In the genomic region with DNA sequence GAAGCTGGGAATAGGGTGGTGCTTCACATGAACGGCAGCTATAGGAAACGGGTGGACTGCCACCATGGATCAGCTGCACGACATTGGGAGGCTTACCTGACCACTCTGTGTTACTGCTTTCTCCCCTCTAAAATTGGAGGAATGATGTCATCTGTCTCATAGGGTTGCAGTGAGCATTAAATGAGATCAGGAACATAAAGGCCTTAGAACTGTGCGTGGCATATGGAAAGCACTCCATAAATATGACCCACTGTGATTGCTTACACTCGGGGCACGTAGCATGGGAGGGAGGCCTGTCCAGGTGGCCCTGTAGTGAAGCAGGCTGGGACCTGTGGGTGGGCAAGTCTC, we compare ENCODE assay signal across 29 cellular contexts. TPM values are rescaled to one million over a fixed set of nuclear protein-coding genes. Genes with fewer than 3 reads are reported as not detected.
"Had no signal": no experiment of that assay in that cellular context is flagged by ENCODE, and none has a peak within 500 bp of the region (broad histone marks: within the 10 kb centered on the region; RNA-seq: fewer than 3 reads in every experiment).

No MANE protein-coding gene starts in this region.

- H3K27me3 ChIP-seq: adrenal gland, SJCRH30 had no signal

- H3K27ac Mint-ChIP-seq: activated CD4-positive, alpha-beta memory T cell treated with anti-CD3 and anti-CD28 coated beads, Interleukin-2, amount 10 ng/mL, durations not matched to agents 7 days and 5 days; activated naive CD4-positive, alpha-beta T cell treated with anti-CD3 and anti-CD28 coated beads, Interleukin-2, amount 10 ng/mL, durations not matched to agents 7 days and 5 days; activated naive CD8-positive, alpha-beta T cell treated with anti-CD3 and anti-CD28 coated beads, Interleukin-2, amount 10 ng/mL, durations not matched to agents 7 days and 5 days; activated T-helper 17 cell treated with anti-CD3 and anti-CD28 coated beads, Interleukin-2, amount 50 U/mL, for 72 hours had no signal

- H3K36me3 Mint-ChIP-seq: activated naive CD4-positive, alpha-beta T cell treated with anti-CD3 and anti-CD28 coated beads, Interleukin-2, amount 10 ng/mL, durations not matched to agents 7 days and 5 days; activated naive CD8-positive, alpha-beta T cell treated with anti-CD3 and anti-CD28 coated beads, Interleukin-2, amount 10 ng/mL, durations not matched to agents 7 days and 5 days had no signal

- H3K9me2 ChIP-seq: SK-N-SH had no signal

- ATAC-seq: activated T-helper 17 cell treated with anti-CD3 and anti-CD28 coated beads, Interleukin-2, amount 50 U/mL, for 72 hours; Right ventricle myocardium inferior had no signal

- H3K4me2 ChIP-seq: SK-N-SH had no signal

- H3K9ac ChIP-seq: SK-N-SH had no signal

- H3K36me3 ChIP-seq: adrenal gland, SJCRH30 had no signal

- H3K4me1 Mint-ChIP-seq: activated CD4-positive, alpha-beta memory T cell treated with anti-CD3 and anti-CD28 coated beads, Interleukin-2, amount 10 ng/mL, durations not matched to agents 7 days and 5 days; activated naive CD4-positive, alpha-beta T cell treated with anti-CD3 and anti-CD28 coated beads, Interleukin-2, amount 10 ng/mL, durations not matched to agents 7 days and 5 days; activated naive CD8-positive, alpha-beta T cell treated with anti-CD3 and anti-CD28 coated beads, Interleukin-2, amount 10 ng/mL, durations not matched to agents 7 days and 5 days; activated T-helper 17 cell treated with anti-CD3 and anti-CD28 coated beads, Interleukin-2, amount 50 U/mL, for 72 hours had no signal

- H3K4me3 ChIP-seq: adrenal gland, SJCRH30 had no signal

- H3K27ac ChIP-seq: adrenal gland, SJCRH30, VCaP had no signal

- H3K9me3 Mint-ChIP-seq: activated CD4-positive, alpha-beta memory T cell treated with anti-CD3 and anti-CD28 coated beads, Interleukin-2, amount 10 ng/mL, durations not matched to agents 7 days and 5 days; activated naive CD4-positive, alpha-beta T cell treated with anti-CD3 and anti-CD28 coated beads, Interleukin-2, amount 10 ng/mL, durations not matched to agents 7 days and 5 days; activated naive CD8-positive, alpha-beta T cell treated with anti-CD3 and anti-CD28 coated beads, Interleukin-2, amount 10 ng/mL, durations not matched to agents 7 days and 5 days; activated T-helper 17 cell treated with anti-CD3 and anti-CD28 coated beads, Interleukin-2, amount 50 U/mL, for 72 hours had no signal

- H3K9me3 ChIP-seq: adrenal gland, SJCRH30, SK-N-SH had no signal

- H3K27me3 Mint-ChIP-seq: activated CD4-positive, alpha-beta memory T cell treated with anti-CD3 and anti-CD28 coated beads, Interleukin-2, amount 10 ng/mL, durations not matched to agents 7 days and 5 days; activated T-helper 17 cell treated with anti-CD3 and anti-CD28 coated beads, Interleukin-2, amount 50 U/mL, for 72 hours had no signal

- H3K4me3 Mint-ChIP-seq: activated CD4-positive, alpha-beta memory T cell treated with anti-CD3 and anti-CD28 coated beads, Interleukin-2, amount 10 ng/mL, durations not matched to agents 7 days and 5 days; activated naive CD4-positive, alpha-beta T cell treated with anti-CD3 and anti-CD28 coated beads, Interleukin-2, amount 10 ng/mL, durations not matched to agents 7 days and 5 days; activated naive CD8-positive, alpha-beta T cell treated with anti-CD3 and anti-CD28 coated beads, Interleukin-2, amount 10 ng/mL, durations not matched to agents 7 days and 5 days; activated T-helper 17 cell treated with anti-CD3 and anti-CD28 coated beads, Interleukin-2, amount 50 U/mL, for 72 hours had no signal

- DNase-seq: activated CD4-positive, alpha-beta memory T cell treated with anti-CD3 and anti-CD28 coated beads, Interleukin-2, amount 10 ng/mL, durations not matched to agents 7 days and 5 days; activated CD4-positive, alpha-beta T cell treated with anti-CD3 and anti-CD28 coated beads, Interleukin-2, amount 50 U/mL, for 1 hour; activated CD4-positive, CD25-positive, alpha-beta regulatory T cell; activated gamma-delta T cell; activated naive CD4-positive, alpha-beta T cell treated with anti-CD3 and anti-CD28 coated beads, Interleukin-2, amount 10 ng/mL, durations not matched to agents 7 days and 5 days; activated naive CD8-positive, alpha-beta T cell treated with anti-CD3 and anti-CD28 coated beads, Interleukin-2, amount 10 ng/mL, durations not matched to agents 7 days and 5 days; activated T-cell treated with anti-CD3 and anti-CD28 coated beads for 4 hours; activated T-cell treated with anti-CD3 and anti-CD28 coated beads, Interleukin-2, amount 50 U/mL, for 48 hours; adrenal gland; anterior cingulate cortex; central memory CD4-positive, alpha-beta T cell; Kasumi-1; KBM-7; NCI-H146; NCI-H187 treated with DMSO at 0.1 percent for 48 hours; NCI-H2081 treated with DMSO at 0.1 percent for 48 hours; NCI-H446; NCI-H524; NCI-H748 treated with DMSO at 0.1 percent for 48 hours; SJCRH30; SK-N-SH; T-helper 1 cell had no signal

RNA-seq across cellular contexts. Expression of a gene that starts 9.7 kb away (rescaled TPM):
- total RNA-seq: activated CD4-positive, alpha-beta memory T cell treated with anti-CD3 and anti-CD28 coated beads, Interleukin-2, amount 10 ng/mL, durations not matched to agents 7 days and 5 days; activated CD8-positive, alpha-beta memory T cell treated with anti-CD3 and anti-CD28 coated beads for 36 hours; activated naive CD8-positive, alpha-beta T cell treated with anti-CD3 and anti-CD28 coated beads, Interleukin-2, amount 10 ng/mL, durations not matched to agents 7 days and 5 days; activated T-helper 17 cell treated with anti-CD3 and anti-CD28 coated beads, Interleukin-2, amount 50 U/mL, for 72 hours; OCI-LY7; RPMI7951; T-helper 2 cell treated with Interferon-gamma antibody and Interleukin-4, amounts not matched to agents 100 ng/mL and 5 ng/mL, for 36 hours had no signal

RNA-seq across cellular contexts. Expression of a gene that starts 15.1 kb away (rescaled TPM):
- total RNA-seq: activated CD4-positive, alpha-beta memory T cell treated with anti-CD3 and anti-CD28 coated beads, Interleukin-2, amount 10 ng/mL, durations not matched to agents 7 days and 5 days; activated CD8-positive, alpha-beta memory T cell treated with anti-CD3 and anti-CD28 coated beads for 36 hours; activated naive CD8-positive, alpha-beta T cell treated with anti-CD3 and anti-CD28 coated beads, Interleukin-2, amount 10 ng/mL, durations not matched to agents 7 days and 5 days; activated T-helper 17 cell treated with anti-CD3 and anti-CD28 coated beads, Interleukin-2, amount 50 U/mL, for 72 hours; T-helper 2 cell treated with Interferon-gamma antibody and Interleukin-4, amounts not matched to agents 100 ng/mL and 5 ng/mL, for 36 hours had no signal

RNA-seq across cellular contexts. Expression of a gene that starts 26.7 kb away (rescaled TPM):
- total RNA-seq: activated T-helper 17 cell treated with anti-CD3 and anti-CD28 coated beads, Interleukin-2, amount 50 U/mL, for 72 hours; OCI-LY7; RPMI7951 had no signal
